Comparison of ENCODE assay signal across 9 cellular contexts in genomic region chr9:70043689-70044449, GRCh38. TPM values are rescaled to one million over a fixed set of nuclear protein-coding genes. Genes with fewer than 3 reads are reported as not detected.
DNase-seq lines count a peak whose midpoint lies in the region; ATAC-seq, FAIRE-seq and TF ChIP-seq lines count a peak whose summit lies in the region.
"Had no signal": no experiment of that assay in that cellular context is flagged by ENCODE, and none has a peak within 500 bp of the region (broad histone marks: within the 10 kb centered on the region; RNA-seq: fewer than 3 reads in every experiment).

Gene MAMDC2 (plus strand): TSS chr9:70043848. CDS start chr9:70044198, 350 bp downstream.

- H3F3A ChIP-seq in PC-3 (ENCODE audit: low read length, unreplicated experiment) = no peaks in the 10 kb centered on the region

- H3K27me3 Mint-ChIP-seq in HFFc6 (ENCODE audit: insufficient read depth) = peaks cover 2% of the 10 kb centered on the region

- no peaks in the 10 kb centered on the region; the same call in 1 of the 2 replicates for H3K36me3 Mint-ChIP-seq in HFFc6 (ENCODE audit: low read depth)

- H3K27ac ChIP-seq in body of pancreas = peak within 1 kb of the TSS in 2 of 4 donors; percentile 18 to 34
- H3K27ac ChIP-seq in iPS-20b (ENCODE audit: low read length) = peak within 1 kb of the TSS; percentile 2
- peak within 1 kb of the TSS; percentile 66 to 75 (median 70) for H3K27ac ChIP-seq in gastrocnemius medialis
- no peak within 1 kb of the TSS for H3K27ac ChIP-seq in PC-3 (ENCODE audit: low read length)

- peak within 1 kb of the TSS; percentile 63 for H3K27ac Mint-ChIP-seq in HFFc6

- TF ChIP-seq POLR2A in body of pancreas (IDR thresholded peaks at IDR 0.05) = peak in 1 of 3 donors; percentile 27
- TF ChIP-seq POLR2A in gastrocnemius medialis (IDR thresholded peaks at IDR 0.05) = peak; percentile 15 to 47

- FAIRE-seq in urothelium cell line (lab: Jason Lieb, UNC) = no peak

- POLR2A ChIA-PET in PC-3 (lab: Charles Lee; ENCODE audit: unreplicated experiment) = no interaction called here

- no TSS peak for BruUV-seq in PC-3 (replicated peaks; lab: Mats Ljungman, UMichigan)

- 6 to 16% methylated on average over 9 to 51 of the region's 52 CpGs for WGBS in body of pancreas, 2 donors

- H2AFZ ChIP-seq in PC-3 (ENCODE audit: low read length) = no peak within 1 kb of the TSS

- intact Hi-C loops in body of pancreas (cut with DNase I) (no loop called here), gastrocnemius medialis (cut with DNase I; ENCODE audit: low total_unique reads) (loop anchor here (10.0 kb wide), 1 partner anchor 69 kb away; no protein-coding TSS in a partner anchor), PC-3 (cut with micrococcal nuclease) (no loop called here)

- DNase-seq in HFFc6 (peak; percentile 19), body of pancreas (peak; percentile 44 to 61 (median 50)), gastrocnemius medialis (peak; percentile 40 to 47), inferior parietal cortex (ENCODE audit: extremely low spot score) (no peak), urothelium cell line (ENCODE audit: low spot score) (no peak), PC-3 (no peak)

- peaks cover 46% of the 10 kb centered on the region for H3K4me1 Mint-ChIP-seq in HFFc6 (ENCODE audit: low read depth)

- ATAC-seq in body of pancreas = peak; percentile 74
- ATAC-seq in gastrocnemius medialis = peak; percentile 53 to 68
- ATAC-seq in GM18517 (IDR thresholded peaks at IDR 0.05; ENCODE audit: unreplicated experiment) = no peak
- no peak for ATAC-seq in PC-3

- no peaks in the 10 kb centered on the region for H3K36me3 ChIP-seq in body of pancreas (replicated peaks in 1 of 2; ENCODE audit: insufficient read depth in 1 of 2, low read depth in 2 of 2)
- peaks cover 3% of the 10 kb centered on the region; the same call in 1 of the 2 replicates for H3K36me3 ChIP-seq in iPS-20b (ENCODE audit: insufficient read depth, low read depth, low read length)
- H3K36me3 ChIP-seq in gastrocnemius medialis = no peaks in the 10 kb centered on the region
- H3K36me3 ChIP-seq in PC-3 (ENCODE audit: low read depth, low read length) = no peaks in the 10 kb centered on the region

- H3K9me2 ChIP-seq in PC-3 (replicated peaks; ENCODE audit: low read length) = no peaks in the 10 kb centered on the region

- H3K4me1 ChIP-seq in body of pancreas (peaks cover 20% of the 10 kb centered on the region), iPS-20b (ENCODE audit: insufficient read depth, low read length) (peaks cover 13% of the 10 kb centered on the region; the same call in 1 of the 2 replicates), gastrocnemius medialis (peaks cover 6 to 24% of the 10 kb centered on the region in 2 donors), PC-3 (ENCODE audit: insufficient read depth, low read length) (no peaks in the 10 kb centered on the region)

- H3K9me3 ChIP-seq in body of pancreas = no peaks in the 10 kb centered on the region
- no peaks in the 10 kb centered on the region for H3K9me3 ChIP-seq in iPS-20b (ENCODE audit: insufficient read depth, low read depth, low read length)
- H3K9me3 ChIP-seq in gastrocnemius medialis = no peaks in the 10 kb centered on the region
- no peaks in the 10 kb centered on the region for H3K9me3 ChIP-seq in PC-3 (ENCODE audit: low read length)

- H3K9ac ChIP-seq in iPS-20b (ENCODE audit: low read depth, low read length) (peak within 1 kb of the TSS; percentile 77; the same call in 1 of the 2 replicates), PC-3 (ENCODE audit: low read length) (no peak within 1 kb of the TSS)

- CTCF ChIA-PET in PC-3 (lab: Charles Lee) = no interaction called here

- H3K4me3 ChIP-seq in body of pancreas (peak within 1 kb of the TSS; percentile 21 to 36), iPS-20b (ENCODE audit: low read length) (peak within 1 kb of the TSS; percentile 84), gastrocnemius medialis (peak within 1 kb of the TSS; percentile 56 to 80 (median 64)), PC-3 (ENCODE audit: low read length) (no peak within 1 kb of the TSS)

- TF ChIP-seq CTCF in HFFc6 (IDR thresholded peaks at IDR 0.05) = no peak
- TF ChIP-seq CTCF in body of pancreas (IDR thresholded peaks at IDR 0.05) = no peak
- TF ChIP-seq CTCF in gastrocnemius medialis (IDR thresholded peaks at IDR 0.05 in 4 of 5, conservative IDR thresholded peaks at IDR 0.05 in 1 of 5) = no peak
- TF ChIP-seq CTCF in PC-3 (conservative IDR thresholded peaks at IDR 0.05; ENCODE audit: low read depth, low read length) = no peak

- no peaks in the 10 kb centered on the region for H3K79me2 ChIP-seq in PC-3 (ENCODE audit: low read length)

- no peaks in the 10 kb centered on the region for H3K9me3 Mint-ChIP-seq in HFFc6

- in situ Hi-C loops in gastrocnemius medialis (cut with MboI; ENCODE audit: low sequenced_read_pairs in 4 of 4) = no loop called here

- H3K4me2 ChIP-seq in PC-3 (ENCODE audit: low read length) = no peak within 1 kb of the TSS

- no peaks in the 10 kb centered on the region for H4K20me1 ChIP-seq in PC-3 (ENCODE audit: low read length)

- H3K4me3 Mint-ChIP-seq in HFFc6 = peak within 1 kb of the TSS; percentile 91

- H3K27me3 ChIP-seq in body of pancreas (no peaks in the 10 kb centered on the region), iPS-20b (ENCODE audit: insufficient read depth, low read length) (peaks cover 42% of the 10 kb centered on the region), gastrocnemius medialis (no peaks in the 10 kb centered on the region), PC-3 (ENCODE audit: low read length) (peaks cover 5% of the 10 kb centered on the region; the same call in 1 of the 2 replicates)

RNA-seq across cellular contexts. Expression of gene MAMDC2, which starts in this region (rescaled TPM):
- total RNA-seq in HFFc6 (2021; fragmentation: NEBNext Ultra II Directional; extraction: Animal tissue kit (Norgen Biotek cat#: 25700)) = 10 to 100 TPM in 4 of 6 experiments, 1 to 10 TPM in 2; 4.0 to 16.6 (median 13.9) TPM
- 10 to 100 TPM in 1 of 2 donors, 1 to 10 TPM in 1; 4.0 to 17.1 TPM for total RNA-seq in body of pancreas
- total RNA-seq in gastrocnemius medialis = 1 to 10 TPM; 4.9 to 9.9 (median 8.7) TPM
- not detected in 2 replicates for total RNA-seq in PC-3 (2014; rRNA removed)
- total RNA-seq: NCI-H460 had no signal

Comparison
In these comparisons a context has a peak if more than half of its experiments do, and no peak if none do; other contexts are left out.
1. DNase-seq: peak in HFFc6 (single experiment), body of pancreas (4 of 4) and gastrocnemius medialis (2 of 2); none in inferior parietal cortex (single experiment), urothelium cell line (single experiment) and PC-3 (single experiment).
2. ATAC-seq: peak in body of pancreas (single experiment) and gastrocnemius medialis (2 of 2); none in GM18517 (single experiment) and PC-3 (single experiment).